1 cellular context compared by ENCODE assay signal in genomic region chr5:6900247-6900646, GRCh38.
TF ChIP-seq lines count a peak whose summit lies in the region.

No MANE protein-coding gene starts in this region.

TF ChIP-seq in HepG2, 621 proteins besides CTCF, POLR2A, EP300 and RAD21 (continued from another document):
- TF ChIP-seq JUNB (CRISPR knock-in tag; IDR thresholded peaks at IDR 0.05; ENCODE audit: borderline replicate concordance) = no peak
- TF ChIP-seq ARHGAP35 (CRISPR knock-in tag; IDR thresholded peaks at IDR 0.05; ENCODE audit: borderline replicate concordance) = no peak
- TF ChIP-seq MAFF (IDR thresholded peaks at IDR 0.05; ENCODE audit: low read depth, low read length) = peak; percentile 72
- no peak for TF ChIP-seq ZFP36L2 (CRISPR knock-in tag; IDR thresholded peaks at IDR 0.05)
- TF ChIP-seq KAT7 (CRISPR knock-in tag; IDR thresholded peaks at IDR 0.05; ENCODE audit: borderline replicate concordance) = no peak
- no peak for TF ChIP-seq FOXP4 (CRISPR knock-in tag; IDR thresholded peaks at IDR 0.05)
- TF ChIP-seq NFYB (CRISPR knock-in tag; IDR thresholded peaks at IDR 0.05) = no peak
- TF ChIP-seq ZBTB1 (CRISPR knock-in tag; IDR thresholded peaks at IDR 0.05; ENCODE audit: borderline replicate concordance) = no peak
